In genomic region chr12:131853832-131854797, GRCh38 we compare ENCODE assay signal across 18 cellular contexts. TPM values are rescaled to one million over a fixed set of nuclear protein-coding genes. Genes with fewer than 3 reads are reported as not detected.
"Had no signal": no experiment of that assay in that cellular context is flagged by ENCODE, and none has a peak within 500 bp of the region (broad histone marks: within the 10 kb centered on the region; RNA-seq: fewer than 3 reads in every experiment).

No MANE protein-coding gene starts in this region.

- H3K4me1 Mint-ChIP-seq: activated naive CD4-positive, alpha-beta T cell treated with anti-CD3 and anti-CD28 coated beads, Interleukin-2, amount 50 U/mL, for 24 hours had no signal

- H3K4me3 Mint-ChIP-seq: activated naive CD4-positive, alpha-beta T cell treated with anti-CD3 and anti-CD28 coated beads, Interleukin-2, amount 50 U/mL, for 24 hours; nephron; stimulated activated naive CD8-positive, alpha-beta T cell treated with anti-CD3 and anti-CD28 coated beads, Interleukin-15, Interleukin-2, amounts not matched to agents 100 ng/mL and 50 ng/mL, for 24 hours; T-cell had no signal

- H3K27ac Mint-ChIP-seq: activated naive CD4-positive, alpha-beta T cell treated with anti-CD3 and anti-CD28 coated beads, Interleukin-2, amount 50 U/mL, for 24 hours; activated T-helper 2 cell treated with anti-CD3 and anti-CD28 coated beads, Interferon-gamma antibody, Interleukin-2, Interleukin-4, amounts not matched to agents 10 μg/mL and 5 μg/mL and 100 μg/mL, durations not matched to agents 14 hours and 24 hours and 36 hours; nephron; stimulated activated naive CD8-positive, alpha-beta T cell treated with anti-CD3 and anti-CD28 coated beads, Interleukin-15, Interleukin-2, amounts not matched to agents 100 ng/mL and 50 ng/mL, for 24 hours; T-cell had no signal

- DNase-seq: activated CD4-positive, alpha-beta T cell treated with anti-CD3 and anti-CD28 coated beads for 1 hour; activated CD4-positive, alpha-beta T cell treated with anti-CD3 and anti-CD28 coated beads, Interleukin-2, amount 50 U/mL, for 4 hours; activated T-cell treated with anti-CD3 and anti-CD28 coated beads for 4 hours; esophagus squamous epithelium; hippocampal formation; occipital lobe; T-cell; T1000 had no signal

- H3K4me3 ChIP-seq: cardiac muscle cell, esophagus squamous epithelium, psoas muscle, right lobe of liver, smooth muscle cell, suprapubic skin, upper lobe of left lung had no signal

- H3K36me3 Mint-ChIP-seq: activated naive CD4-positive, alpha-beta T cell treated with anti-CD3 and anti-CD28 coated beads, Interleukin-2, amount 50 U/mL, for 24 hours; T-cell had no signal

- H3K4me1 ChIP-seq: psoas muscle, right lobe of liver had no signal

- H3K36me3 ChIP-seq: cardiac muscle cell, esophagus squamous epithelium, right lobe of liver, suprapubic skin, upper lobe of left lung had no signal

- H3K9me3 ChIP-seq: esophagus squamous epithelium, psoas muscle, right lobe of liver, suprapubic skin, upper lobe of left lung had no signal

- H3K9me3 Mint-ChIP-seq: activated naive CD4-positive, alpha-beta T cell treated with anti-CD3 and anti-CD28 coated beads, Interleukin-2, amount 50 U/mL, for 24 hours; activated T-helper 2 cell treated with anti-CD3 and anti-CD28 coated beads, Interferon-gamma antibody, Interleukin-2, Interleukin-4, amounts not matched to agents 10 μg/mL and 5 μg/mL and 100 μg/mL, durations not matched to agents 14 hours and 24 hours and 36 hours; nephron; stimulated activated naive CD8-positive, alpha-beta T cell treated with anti-CD3 and anti-CD28 coated beads, Interleukin-15, Interleukin-2, amounts not matched to agents 100 ng/mL and 50 ng/mL, for 24 hours; T-cell had no signal

- ATAC-seq: psoas muscle, right lobe of liver, T-cell had no signal

- H3K4me2 ChIP-seq: smooth muscle cell had no signal

- H3K27me3 Mint-ChIP-seq: activated naive CD4-positive, alpha-beta T cell treated with anti-CD3 and anti-CD28 coated beads, Interleukin-2, amount 50 U/mL, for 24 hours; stimulated activated naive CD8-positive, alpha-beta T cell treated with anti-CD3 and anti-CD28 coated beads, Interleukin-15, Interleukin-2, amounts not matched to agents 100 ng/mL and 50 ng/mL, for 24 hours had no signal

- H3K27ac ChIP-seq: cardiac muscle cell, esophagus squamous epithelium, psoas muscle, right lobe of liver, suprapubic skin, upper lobe of left lung had no signal

- H3K27me3 ChIP-seq: cardiac muscle cell, right lobe of liver had no signal

RNA-seq across cellular contexts. Expression of gene MMP17, which starts 25.9 kb away (rescaled TPM):
- total RNA-seq: cardiac muscle cell had no signal
